Comparison of ENCODE assay signal across 15 cellular contexts in genomic region chr1:225765982-225766674, GRCh38. TPM values are rescaled to one million over a fixed set of nuclear protein-coding genes. Genes with fewer than 3 reads are reported as not detected.
DNase-seq lines count a peak whose midpoint lies in the region; ATAC-seq and TF ChIP-seq lines count a peak whose summit lies in the region.
"Had no signal": no experiment of that assay in that cellular context is flagged by ENCODE, and none has a peak within 500 bp of the region (broad histone marks: within the 10 kb centered on the region; RNA-seq: fewer than 3 reads in every experiment).

No MANE protein-coding gene starts in this region.

- TF ChIP-seq CTCF in PC-9 (conservative IDR thresholded peaks at IDR 0.05) = no peak
- TF ChIP-seq CTCF in epithelial cell of esophagus (IDR thresholded peaks at IDR 0.05; ENCODE audit: insufficient read depth, low read depth, low read length, missing control alignments) = no peak
- no peak for TF ChIP-seq CTCF in sigmoid colon (IDR thresholded peaks at IDR 0.05)
- TF ChIP-seq CTCF in endodermal cell (conservative IDR thresholded peaks at IDR 0.05) = no peak

- H3K9me3 Mint-ChIP-seq in endodermal cell = no peaks in the 10 kb centered on the region

- no peaks in the 10 kb centered on the region for H3K9me2 ChIP-seq in PC-9 (ENCODE audit: insufficient read depth)

- peaks cover 42% of the 10 kb centered on the region for H3F3A ChIP-seq in PC-9 (ENCODE audit: insufficient read depth, low read depth)

- no peak for TF ChIP-seq POLR2A in sigmoid colon (IDR thresholded peaks at IDR 0.05)

- peak overlapping the region; percentile 88 for H3K27ac ChIP-seq in ACC112 (ENCODE audit: low read depth, low read length)
- peak overlapping the region; percentile 54 for H3K27ac ChIP-seq in PC-9
- peak overlapping the region in 3 of 4 donors; percentile 61 to 70 (median 70) for H3K27ac ChIP-seq in sigmoid colon
- H3K27ac ChIP-seq in endodermal cell (ENCODE audit: low read depth, low read length) = no peak overlapping the region
- H3K27ac ChIP-seq: cardiac muscle cell had no signal

- peaks cover 8% of the 10 kb centered on the region for H3K27me3 Mint-ChIP-seq in endodermal cell (ENCODE audit: insufficient read depth)

- peaks cover 57% of the 10 kb centered on the region for H3K4me1 Mint-ChIP-seq in endodermal cell

- H3K9me3 ChIP-seq in PC-9 (ENCODE audit: insufficient read depth, low read depth) = no peaks in the 10 kb centered on the region
- H3K9me3 ChIP-seq in sigmoid colon = no peaks in the 10 kb centered on the region
- no peaks in the 10 kb centered on the region for H3K9me3 ChIP-seq in endodermal cell (ENCODE audit: control insufficient read depth, low read length)
- no peaks in the 10 kb centered on the region for H3K9me3 ChIP-seq in MG63
- H3K9me3 ChIP-seq: mucosa of descending colon, pancreas, testis had no signal

- no peak for ATAC-seq in HG02610 (IDR thresholded peaks at IDR 0.05; ENCODE audit: unreplicated experiment)
- ATAC-seq: HCT116 had no signal

- H3K27ac Mint-ChIP-seq in endodermal cell = no peak overlapping the region

- H2AFZ ChIP-seq in ACC112 (ENCODE audit: low read length, unreplicated experiment) (no peak overlapping the region), PC-9 (no peak overlapping the region)

- DNase-seq in PC-9 = peak in 1 of 2 experiments; percentile 77
- DNase-seq in epithelial cell of esophagus (ENCODE audit: low read depth) = peak; percentile 83
- DNase-seq in sigmoid colon = no peak
- DNase-seq in SW 1271 (lab: John Stamatoyannopoulos, UW) = no peak
- no peak for DNase-seq in endodermal cell
- no peak for DNase-seq in MG63
- DNase-seq: activated naive CD4-positive, alpha-beta T cell treated with anti-CD3 and anti-CD28 coated beads, Interleukin-2, amount 50 U/mL, for 16 hours; mucosa of descending colon; NCI-H1417 treated with DMSO at 0.1 percent for 48 hours; testis had no signal

- H3K4me2 ChIP-seq in PC-9 = peak overlapping the region; percentile 63; the same call in 1 of the 2 replicates

- peak overlapping the region; percentile 57; the same call in 1 of the 2 replicates for H3K4me3 ChIP-seq in ACC112 (ENCODE audit: low read depth, low read length)
- no peak overlapping the region for H3K4me3 ChIP-seq in PC-9
- H3K4me3 ChIP-seq in epithelial cell of esophagus (ENCODE audit: low read length) = no peak overlapping the region
- no peak overlapping the region for H3K4me3 ChIP-seq in sigmoid colon
- H3K4me3 ChIP-seq in endodermal cell (ENCODE audit: low read length) = no peak overlapping the region
- H3K4me3 ChIP-seq in MG63 = no peak overlapping the region
- H3K4me3 ChIP-seq: cardiac muscle cell, mucosa of descending colon, pancreas, testis had no signal

- H3K4me1 ChIP-seq in ACC112 (ENCODE audit: control insufficient read depth, insufficient read depth, low read length, unreplicated experiment) = peaks cover 73% of the 10 kb centered on the region
- H3K4me1 ChIP-seq in PC-9 (replicated peaks; ENCODE audit: insufficient read depth) = peaks cover 51% of the 10 kb centered on the region
- H3K4me1 ChIP-seq in sigmoid colon = peaks cover 0 to 70% (median 64%) of the 10 kb centered on the region in 4 donors
- peaks cover 29% of the 10 kb centered on the region for H3K4me1 ChIP-seq in endodermal cell (ENCODE audit: control insufficient read depth, insufficient read depth, low read length)

- 92 to 95% methylated on average over 6 of the region's 6 CpGs for WGBS in sigmoid colon, 2 donors
- WGBS in endodermal cell (ENCODE audit: insufficient coverage in 1 of 2, insufficient read length in 1 of 2), 2 experiments = 97% methylated on average over 6 of the region's 6 CpGs

- no peak for TF ChIP-seq EP300 in sigmoid colon (IDR thresholded peaks at IDR 0.05)

- H4K20me1 ChIP-seq in PC-9 (ENCODE audit: insufficient read depth) = no peaks in the 10 kb centered on the region

- POLR2A ChIA-PET in PC-9 (lab: Charles Lee; ENCODE audit: unreplicated experiment) = interaction anchor here (0.6 kb wide), 1 partner anchor 11 kb away, joined by 5 read pairs; no protein-coding TSS in a partner anchor

- CTCF ChIA-PET in PC-9 (lab: Charles Lee) = no interaction called here

- H3K79me2 ChIP-seq in ACC112 (ENCODE audit: control insufficient read depth, insufficient read depth, low read length, unreplicated experiment) = no peaks in the 10 kb centered on the region
- H3K79me2 ChIP-seq in PC-9 (ENCODE audit: low read depth) = no peaks in the 10 kb centered on the region

- BruUV-seq in PC-9 (replicated peaks; lab: Mats Ljungman, UMichigan) = no TSS peak

- no peaks in the 10 kb centered on the region for H3K36me3 Mint-ChIP-seq in endodermal cell (ENCODE audit: low read depth)

- no peaks in the 10 kb centered on the region for H3K27me3 ChIP-seq in ACC112 (ENCODE audit: insufficient read depth, low read length)
- H3K27me3 ChIP-seq in PC-9 (ENCODE audit: insufficient read depth, low read depth) = no peaks in the 10 kb centered on the region
- H3K27me3 ChIP-seq in sigmoid colon = no peaks in the 10 kb centered on the region
- H3K27me3 ChIP-seq in endodermal cell (ENCODE audit: control insufficient read depth, insufficient read depth, low read length, poor library complexity, severe bottlenecking) = peaks cover 11% of the 10 kb centered on the region
- H3K27me3 ChIP-seq in MG63 = no peaks in the 10 kb centered on the region
- H3K27me3 ChIP-seq: cardiac muscle cell, pancreas, testis had no signal

- H3K36me3 ChIP-seq in ACC112 (ENCODE audit: insufficient read depth, low read length) (no peaks in the 10 kb centered on the region), PC-9 (ENCODE audit: low read depth) (no peaks in the 10 kb centered on the region), sigmoid colon (no peaks in the 10 kb centered on the region), endodermal cell (ENCODE audit: control insufficient read depth, insufficient read depth, low read length) (no peaks in the 10 kb centered on the region), MG63 (no peaks in the 10 kb centered on the region)
- H3K36me3 ChIP-seq: cardiac muscle cell, pancreas had no signal

- H3K4me3 Mint-ChIP-seq in endodermal cell = no peak overlapping the region

- intact Hi-C loops in PC-9 (cut with micrococcal nuclease; ENCODE audit: unreplicated experiment) (no loop called here), sigmoid colon (cut with DNase I) (no loop called here)

- H3K9ac ChIP-seq in endodermal cell (ENCODE audit: extremely low read depth, low read length, poor library complexity, severe bottlenecking) = no peak overlapping the region

RNA-seq across cellular contexts. Expression of gene SRP9, which starts 11.5 kb away (rescaled TPM):
- total RNA-seq in PC-9 (2021) (291 and 406 TPM in 2 replicates), sigmoid colon (100 to 1,000 TPM; 148 to 270 (median 220) TPM), endodermal cell (100 to 1,000 TPM; 286 to 319 TPM)
- polyA plus RNA-seq in sigmoid colon = 100 to 1,000 TPM; 262 to 513 (median 358) TPM
- polyA plus RNA-seq in endodermal cell (2013, experiment 1 of 2) = 488 TPM
- 479 TPM for polyA plus RNA-seq in endodermal cell (2013, experiment 2 of 2)
- total RNA-seq in MG63 (2014; rRNA removed; shearing (Covaris generic); ENCODE audit: low replicate concordance) = 509 and 971 TPM in 2 replicates

RNA-seq across cellular contexts. Expression of gene EPHX1, which starts 43.8 kb away (rescaled TPM):
- total RNA-seq in PC-9 (2021) = 288 and 313 TPM in 2 replicates
- total RNA-seq in sigmoid colon = 10 to 100 TPM; 43.6 to 78.9 (median 67.7) TPM
- 10 to 100 TPM in 2 of 3 donors, 1 to 10 TPM in 1; 6.9 to 26.6 (median 14.4) TPM for polyA plus RNA-seq in sigmoid colon
- total RNA-seq in endodermal cell = 10 to 100 TPM; 49.2 to 84.1 TPM
- polyA plus RNA-seq in endodermal cell (2013, experiment 1 of 2) = 28.4 TPM
- 31.2 TPM for polyA plus RNA-seq in endodermal cell (2013, experiment 2 of 2)
- 80.7 and 111 TPM in 2 replicates for total RNA-seq in MG63 (2014; rRNA removed; shearing (Covaris generic); ENCODE audit: low replicate concordance)
